9 cellular contexts compared by ENCODE assay signal in genomic region chr2:74267068-74267467, GRCh38.
A peak's percentile ranks its signal among the peaks of the same experiment; 100 is the strongest.
DNase-seq lines count a peak whose midpoint lies in the region; ATAC-seq, FAIRE-seq and TF ChIP-seq lines count a peak whose summit lies in the region.
"Had no signal": no experiment of that assay in that cellular context is flagged by ENCODE, and none has a peak within 500 bp of the region (broad histone marks: within the 10 kb centered on the region; RNA-seq: fewer than 3 reads in every experiment).

No MANE protein-coding gene starts in this region.

- peak; percentile 79 for DNase-seq in COR-L47 (lab: John Stamatoyannopoulos, UW)
- DNase-seq in SW480 (ENCODE audit: low spot score), result peak; percentile 87
- DNase-seq in breast epithelium (ENCODE audit: low spot score in 2 of 2), result no peak
- DNase-seq in retinal pigment epithelial cell (ENCODE audit: low read depth), result no peak
- DNase-seq in islet precursor cell, result no peak
- DNase-seq in frontal cortex (ENCODE audit: low spot score in 2 of 2), result no peak

- TF ChIP-seq CTCF in breast epithelium (IDR thresholded peaks at IDR 0.05), result peak; percentile 12 to 37 (median 18)
- TF ChIP-seq CTCF in retinal pigment epithelial cell (conservative IDR thresholded peaks at IDR 0.05; ENCODE audit: low read depth, low read length), result peak; percentile 69

- intact Hi-C loops in breast epithelium (cut with DNase I; ENCODE audit: low total_unique reads), result no loop called here

- ATAC-seq in HG03460 (IDR thresholded peaks at IDR 0.05; ENCODE audit: unreplicated experiment), result peak; percentile 54
- no peak for ATAC-seq in GM19395 (IDR thresholded peaks at IDR 0.05; ENCODE audit: unreplicated experiment)

- no peak overlapping the region for H3K27ac ChIP-seq in breast epithelium
- H3K27ac ChIP-seq: thoracic aorta had no signal

- no peak for FAIRE-seq in frontal cortex (lab: Jason Lieb, UNC)

- H3K4me3 ChIP-seq in breast epithelium (no peak overlapping the region), retinal pigment epithelial cell (ENCODE audit: low read length) (no peak overlapping the region)
- H3K4me3 ChIP-seq: thoracic aorta had no signal

- H3K27me3 ChIP-seq in breast epithelium, result no peaks in the 10 kb centered on the region

- no peak for TF ChIP-seq POLR2A in breast epithelium (IDR thresholded peaks at IDR 0.05)

- H3K4me1 ChIP-seq in breast epithelium, result no peaks in the 10 kb centered on the region

- no peaks in the 10 kb centered on the region for H3K9me3 ChIP-seq in breast epithelium
- H3K9me3 ChIP-seq: thoracic aorta had no signal

- H3K36me3 ChIP-seq in breast epithelium, result no peaks in the 10 kb centered on the region
- H3K36me3 ChIP-seq: thoracic aorta had no signal

Comparison
In these comparisons a context has a peak if more than half of its experiments do, and no peak if none do; other contexts are left out.
1. DNase-seq: peak in COR-L47 (single experiment) and SW480 (single experiment); none in breast epithelium (0 of 2), retinal pigment epithelial cell (single experiment), islet precursor cell (single experiment) and frontal cortex (0 of 2).